ENCODE assay signal across 13 cellular contexts in the genomic region with DNA sequence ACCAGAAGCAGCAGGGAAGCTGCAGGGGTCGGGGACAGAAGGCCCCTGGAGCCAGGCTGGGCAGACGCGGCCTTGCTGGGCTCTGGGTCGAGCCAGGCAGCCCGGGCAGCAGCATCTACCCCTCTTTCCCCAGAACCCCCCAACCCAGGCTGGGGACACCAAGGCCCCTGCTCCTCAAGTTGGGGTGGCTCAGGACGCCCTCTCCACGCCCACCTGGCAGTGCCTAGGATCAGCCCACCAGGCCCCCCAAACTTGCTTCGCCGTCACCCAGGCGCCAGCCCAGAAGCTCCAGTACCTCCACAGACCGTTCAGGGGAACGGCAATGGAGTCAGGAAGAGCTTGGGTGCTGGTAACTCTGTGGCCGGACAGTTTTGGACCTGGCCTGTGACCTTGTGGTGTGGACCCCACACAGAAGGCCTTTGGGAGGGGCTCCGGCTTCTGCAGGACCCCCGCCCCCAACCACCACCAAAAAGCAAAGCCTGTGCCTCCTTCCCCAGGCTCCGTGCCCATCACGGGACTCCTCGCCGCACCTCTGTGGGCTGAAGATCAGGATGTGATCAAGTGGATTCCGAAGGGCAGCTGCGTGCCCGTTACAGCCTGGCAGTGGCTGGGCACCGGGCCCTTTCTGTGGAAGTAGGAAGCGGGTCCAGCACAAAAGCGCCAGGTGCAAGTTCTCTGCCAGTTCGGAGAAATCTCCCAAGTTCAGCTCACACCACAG. TPM values are rescaled to one million over a fixed set of nuclear protein-coding genes. Genes with fewer than 3 reads are reported as not detected.
DNase-seq lines count a peak whose midpoint lies in the region; ATAC-seq and TF ChIP-seq lines count a peak whose summit lies in the region.
"Had no signal": no experiment of that assay in that cellular context is flagged by ENCODE, and none has a peak within 500 bp of the region (broad histone marks: within the 10 kb centered on the region; RNA-seq: fewer than 3 reads in every experiment).

No MANE protein-coding gene starts in this region.

- no peak overlapping the region for H3K27ac Mint-ChIP-seq in activated CD4-positive, alpha-beta memory T cell treated with anti-CD3 and anti-CD28 coated beads for 36 hours
- H3K27ac Mint-ChIP-seq in activated CD4-positive, alpha-beta memory T cell treated with anti-CD3 and anti-CD28 coated beads, Interleukin-2, amount 10 ng/mL, durations not matched to agents 7 days and 5 days: no peak overlapping the region
- H3K27ac Mint-ChIP-seq in activated naive CD8-positive, alpha-beta T cell: peak overlapping the region; percentile 64

- H3K9me3 ChIP-seq in right lobe of liver (no peaks in the 10 kb centered on the region), stomach smooth muscle (ENCODE audit: control insufficient read depth in 2 of 2, low read length in 2 of 2) (no peaks in the 10 kb centered on the region), BE2C (no peaks in the 10 kb centered on the region)
- H3K9me3 ChIP-seq: mucosa of descending colon had no signal

- H3K36me3 Mint-ChIP-seq in activated CD4-positive, alpha-beta memory T cell treated with anti-CD3 and anti-CD28 coated beads for 36 hours: no peaks in the 10 kb centered on the region
- peaks cover 4% of the 10 kb centered on the region for H3K36me3 Mint-ChIP-seq in activated CD4-positive, alpha-beta memory T cell treated with anti-CD3 and anti-CD28 coated beads, Interleukin-2, amount 10 ng/mL, durations not matched to agents 7 days and 5 days (ENCODE audit: low read depth)
- H3K36me3 Mint-ChIP-seq in activated naive CD8-positive, alpha-beta T cell: no peaks in the 10 kb centered on the region

- H3K4me1 ChIP-seq in right lobe of liver (peaks cover 0 to 46% (median 23%) of the 10 kb centered on the region in 4 donors), stomach smooth muscle (ENCODE audit: control insufficient read depth, insufficient read depth, low read length) (peaks cover 52% of the 10 kb centered on the region), BE2C (no peaks in the 10 kb centered on the region)

- no peak for ATAC-seq in right lobe of liver
- ATAC-seq in GM19023 (IDR thresholded peaks at IDR 0.05; ENCODE audit: unreplicated experiment): no peak

- no peak for DNase-seq in activated CD4-positive, alpha-beta memory T cell treated with anti-CD3 and anti-CD28 coated beads for 36 hours
- DNase-seq in activated CD4-positive, alpha-beta memory T cell treated with anti-CD3 and anti-CD28 coated beads, Interleukin-2, amount 10 ng/mL, durations not matched to agents 7 days and 5 days: no peak
- DNase-seq in right lobe of liver (no peak), BE2C (no peak), hippocampal formation (lab: John Stamatoyannopoulos, UW) (no peak)
- DNase-seq: KBM-7; NCI-H510A treated with DMSO at 0.1 percent for 48 hours; stimulated activated CD4-positive, alpha-beta T cell treated with anti-CD3 and anti-CD28 coated beads, Interleukin-2, amount 100 ng/mL, for 48 hours; T1000 had no signal

- 24% methylated on average over 3 of the region's 26 CpGs for WGBS in right lobe of liver (ENCODE audit: insufficient coverage, low coverage, low lambda C conversion rate, missing lambda C conversion rate)

- no peak for TF ChIP-seq CTCF in right lobe of liver (IDR thresholded peaks at IDR 0.05)
- no peak for TF ChIP-seq CTCF in BE2C (IDR thresholded peaks at IDR 0.05; ENCODE audit: low read depth, low read length)

- H3K9me3 Mint-ChIP-seq in activated CD4-positive, alpha-beta memory T cell treated with anti-CD3 and anti-CD28 coated beads for 36 hours: no peaks in the 10 kb centered on the region
- no peaks in the 10 kb centered on the region for H3K9me3 Mint-ChIP-seq in activated CD4-positive, alpha-beta memory T cell treated with anti-CD3 and anti-CD28 coated beads, Interleukin-2, amount 10 ng/mL, durations not matched to agents 7 days and 5 days
- H3K9me3 Mint-ChIP-seq in activated naive CD8-positive, alpha-beta T cell (ENCODE audit: low read depth): no peaks in the 10 kb centered on the region

- TF ChIP-seq POLR2A in right lobe of liver (IDR thresholded peaks at IDR 0.05): no peak

- H3K9ac ChIP-seq in stomach smooth muscle (ENCODE audit: low read length in 2 of 2): peak overlapping the region in 1 of 2 donors; percentile 2

- POLR2A ChIA-PET in activated CD4-positive, alpha-beta memory T cell treated with anti-CD3 and anti-CD28 coated beads for 36 hours (lab: Charles Lee): no interaction called here
- POLR2A ChIA-PET in activated CD4-positive, alpha-beta memory T cell treated with anti-CD3 and anti-CD28 coated beads, Interleukin-2, amount 10 ng/mL, durations not matched to agents 7 days and 5 days (lab: Charles Lee): no interaction called here

- CTCF ChIA-PET in activated CD4-positive, alpha-beta memory T cell treated with anti-CD3 and anti-CD28 coated beads for 36 hours (lab: Charles Lee): no interaction called here
- CTCF ChIA-PET in activated CD4-positive, alpha-beta memory T cell treated with anti-CD3 and anti-CD28 coated beads, Interleukin-2, amount 10 ng/mL, durations not matched to agents 7 days and 5 days (lab: Charles Lee): no interaction called here

- H3K36me3 ChIP-seq in right lobe of liver: no peaks in the 10 kb centered on the region
- H3K36me3 ChIP-seq in stomach smooth muscle (ENCODE audit: control insufficient read depth in 2 of 2, insufficient read depth in 2 of 2, low read length in 2 of 2): no peaks in the 10 kb centered on the region
- no peaks in the 10 kb centered on the region for H3K36me3 ChIP-seq in BE2C

- H3K27me3 Mint-ChIP-seq in activated CD4-positive, alpha-beta memory T cell treated with anti-CD3 and anti-CD28 coated beads for 36 hours: no peaks in the 10 kb centered on the region
- peaks cover 13% of the 10 kb centered on the region for H3K27me3 Mint-ChIP-seq in activated CD4-positive, alpha-beta memory T cell treated with anti-CD3 and anti-CD28 coated beads, Interleukin-2, amount 10 ng/mL, durations not matched to agents 7 days and 5 days
- H3K27me3 Mint-ChIP-seq in activated naive CD8-positive, alpha-beta T cell: no peaks in the 10 kb centered on the region

- peak overlapping the region; percentile 79 for H3K4me3 Mint-ChIP-seq in activated CD4-positive, alpha-beta memory T cell treated with anti-CD3 and anti-CD28 coated beads for 36 hours
- H3K4me3 Mint-ChIP-seq in activated CD4-positive, alpha-beta memory T cell treated with anti-CD3 and anti-CD28 coated beads, Interleukin-2, amount 10 ng/mL, durations not matched to agents 7 days and 5 days: no peak overlapping the region
- peak overlapping the region; percentile 87 for H3K4me3 Mint-ChIP-seq in activated naive CD8-positive, alpha-beta T cell

- H3K27ac ChIP-seq in right lobe of liver (peak overlapping the region; percentile 95 to 99 (median 99)), stomach smooth muscle (ENCODE audit: low read length) (peak overlapping the region; percentile 60)

- intact Hi-C loops in activated CD4-positive, alpha-beta memory T cell treated with anti-CD3 and anti-CD28 coated beads for 36 hours (cut with micrococcal nuclease): no loop called here
- intact Hi-C loops in right lobe of liver (cut with DNase I): no loop called here

- H3K27me3 ChIP-seq in right lobe of liver: no peaks in the 10 kb centered on the region
- peaks cover 0 to 3% of the 10 kb centered on the region in 2 donors for H3K27me3 ChIP-seq in stomach smooth muscle (ENCODE audit: control insufficient read depth in 1 of 2, insufficient read depth in 2 of 2, low read length in 2 of 2)
- H3K27me3 ChIP-seq in BE2C: peaks cover 7% of the 10 kb centered on the region

- H3K4me3 ChIP-seq in right lobe of liver (peak overlapping the region; percentile 85 to 98 (median 91)), stomach smooth muscle (ENCODE audit: low read length in 2 of 2) (peak overlapping the region; percentile 78 to 81), BE2C (ENCODE audit: low read depth, low read length) (no peak overlapping the region)

- peaks cover 42% of the 10 kb centered on the region for H3K4me1 Mint-ChIP-seq in activated CD4-positive, alpha-beta memory T cell treated with anti-CD3 and anti-CD28 coated beads for 36 hours (ENCODE audit: low read depth)
- peaks cover 47% of the 10 kb centered on the region for H3K4me1 Mint-ChIP-seq in activated CD4-positive, alpha-beta memory T cell treated with anti-CD3 and anti-CD28 coated beads, Interleukin-2, amount 10 ng/mL, durations not matched to agents 7 days and 5 days
- peaks cover 48% of the 10 kb centered on the region for H3K4me1 Mint-ChIP-seq in activated naive CD8-positive, alpha-beta T cell (ENCODE audit: low read depth)

RNA-seq across cellular contexts. Expression of gene SLC12A7, which starts 2.2 kb away (rescaled TPM):
- 10 to 100 TPM; 10.1 to 10.8 TPM for total RNA-seq in activated CD4-positive, alpha-beta memory T cell treated with anti-CD3 and anti-CD28 coated beads for 36 hours
- total RNA-seq in activated CD4-positive, alpha-beta memory T cell treated with anti-CD3 and anti-CD28 coated beads, Interleukin-2, amount 10 ng/mL, durations not matched to agents 7 days and 5 days: 10 to 100 TPM; 32.6 to 34.2 TPM
- total RNA-seq in right lobe of liver: 10 to 100 TPM; 38.9 to 65.2 (median 53.3) TPM
- polyA plus RNA-seq in BE2C (2012; ENCODE audit: insufficient read depth, insufficient read length, low read depth): 44.2 TPM
